ENCODE assay signal across 1 cellular context in genomic region chr9:3161912-3162311, GRCh38.
TF ChIP-seq lines count a peak whose summit lies in the region.

No MANE protein-coding gene starts in this region.

TF ChIP-seq in HepG2, 621 proteins besides CTCF, POLR2A, EP300 and RAD21 (continued from another document):
- TF ChIP-seq, protein P1, sequence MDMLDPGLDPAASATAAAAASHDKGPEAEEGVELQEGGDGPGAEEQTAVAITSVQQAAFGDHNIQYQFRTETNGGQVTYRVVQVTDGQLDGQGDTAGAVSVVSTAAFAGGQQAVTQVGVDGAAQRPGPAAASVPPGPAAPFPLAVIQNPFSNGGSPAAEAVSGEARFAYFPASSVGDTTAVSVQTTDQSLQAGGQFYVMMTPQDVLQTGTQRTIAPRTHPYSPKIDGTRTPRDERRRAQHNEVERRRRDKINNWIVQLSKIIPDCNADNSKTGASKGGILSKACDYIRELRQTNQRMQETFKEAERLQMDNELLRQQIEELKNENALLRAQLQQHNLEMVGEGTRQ (IDR thresholded peaks at IDR 0.05; ENCODE audit: low read depth, low read length): no peak
- TF ChIP-seq, protein P1 (CRISPR knock-in tag; IDR thresholded peaks at IDR 0.05; ENCODE audit: borderline replicate concordance): peak; percentile 90; the same call in 1 of the 2 replicates
- TF ChIP-seq, protein P2, sequence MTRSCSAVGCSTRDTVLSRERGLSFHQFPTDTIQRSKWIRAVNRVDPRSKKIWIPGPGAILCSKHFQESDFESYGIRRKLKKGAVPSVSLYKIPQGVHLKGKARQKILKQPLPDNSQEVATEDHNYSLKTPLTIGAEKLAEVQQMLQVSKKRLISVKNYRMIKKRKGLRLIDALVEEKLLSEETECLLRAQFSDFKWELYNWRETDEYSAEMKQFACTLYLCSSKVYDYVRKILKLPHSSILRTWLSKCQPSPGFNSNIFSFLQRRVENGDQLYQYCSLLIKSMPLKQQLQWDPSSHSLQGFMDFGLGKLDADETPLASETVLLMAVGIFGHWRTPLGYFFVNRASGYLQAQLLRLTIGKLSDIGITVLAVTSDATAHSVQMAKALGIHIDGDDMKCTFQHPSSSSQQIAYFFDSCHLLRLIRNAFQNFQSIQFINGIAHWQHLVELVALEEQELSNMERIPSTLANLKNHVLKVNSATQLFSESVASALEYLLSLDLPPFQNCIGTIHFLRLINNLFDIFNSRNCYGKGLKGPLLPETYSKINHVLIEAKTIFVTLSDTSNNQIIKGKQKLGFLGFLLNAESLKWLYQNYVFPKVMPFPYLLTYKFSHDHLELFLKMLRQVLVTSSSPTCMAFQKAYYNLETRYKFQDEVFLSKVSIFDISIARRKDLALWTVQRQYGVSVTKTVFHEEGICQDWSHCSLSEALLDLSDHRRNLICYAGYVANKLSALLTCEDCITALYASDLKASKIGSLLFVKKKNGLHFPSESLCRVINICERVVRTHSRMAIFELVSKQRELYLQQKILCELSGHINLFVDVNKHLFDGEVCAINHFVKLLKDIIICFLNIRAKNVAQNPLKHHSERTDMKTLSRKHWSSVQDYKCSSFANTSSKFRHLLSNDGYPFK (CRISPR knock-in tag; IDR thresholded peaks at IDR 0.05; ENCODE audit: borderline replicate concordance): no peak
- no peak for TF ChIP-seq GABPB1 (CRISPR knock-in tag; IDR thresholded peaks at IDR 0.05)
- no peak for TF ChIP-seq KAT2B (IDR thresholded peaks at IDR 0.05; ENCODE audit: borderline replicate concordance, low read depth, low read length)
- TF ChIP-seq, protein P3, sequence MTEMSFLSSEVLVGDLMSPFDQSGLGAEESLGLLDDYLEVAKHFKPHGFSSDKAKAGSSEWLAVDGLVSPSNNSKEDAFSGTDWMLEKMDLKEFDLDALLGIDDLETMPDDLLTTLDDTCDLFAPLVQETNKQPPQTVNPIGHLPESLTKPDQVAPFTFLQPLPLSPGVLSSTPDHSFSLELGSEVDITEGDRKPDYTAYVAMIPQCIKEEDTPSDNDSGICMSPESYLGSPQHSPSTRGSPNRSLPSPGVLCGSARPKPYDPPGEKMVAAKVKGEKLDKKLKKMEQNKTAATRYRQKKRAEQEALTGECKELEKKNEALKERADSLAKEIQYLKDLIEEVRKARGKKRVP (CRISPR knock-in tag; IDR thresholded peaks at IDR 0.05): no peak
- TF ChIP-seq, protein P4, sequence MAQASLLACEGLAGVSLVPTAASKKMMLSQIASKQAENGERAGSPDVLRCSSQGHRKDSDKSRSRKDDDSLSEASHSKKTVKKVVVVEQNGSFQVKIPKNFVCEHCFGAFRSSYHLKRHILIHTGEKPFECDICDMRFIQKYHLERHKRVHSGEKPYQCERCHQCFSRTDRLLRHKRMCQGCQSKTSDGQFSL (CRISPR knock-in tag; IDR thresholded peaks at IDR 0.05): no peak
- no peak for TF ChIP-seq ETV5 (CRISPR knock-in tag; IDR thresholded peaks at IDR 0.05; ENCODE audit: borderline replicate concordance)
